22 cellular contexts compared by ENCODE assay signal in the genomic region with DNA sequence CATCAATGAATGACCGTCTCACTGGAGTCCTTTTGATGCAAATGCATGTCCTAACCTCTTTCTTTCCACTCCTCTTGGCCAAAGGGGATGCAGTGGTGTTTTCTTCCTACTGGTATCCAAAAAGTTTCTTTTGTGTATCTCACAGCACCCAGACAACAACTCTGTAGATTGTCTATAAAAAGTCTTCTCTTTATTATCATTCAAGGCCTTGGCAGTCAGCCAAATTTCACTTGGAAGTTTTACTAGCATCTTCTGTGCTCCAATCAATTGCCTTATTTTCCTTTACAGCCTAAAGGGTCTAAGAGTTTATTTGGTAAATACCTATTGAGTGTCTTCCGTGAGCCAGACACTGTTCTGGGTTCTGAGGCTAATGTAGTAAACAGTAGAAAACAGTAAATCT.
"Had no signal": no experiment of that assay in that cellular context is flagged by ENCODE, and none has a peak within 500 bp of the region (broad histone marks: within the 10 kb centered on the region; RNA-seq: fewer than 3 reads in every experiment).

No MANE protein-coding gene starts in this region.

- H3K36me3 ChIP-seq: brain microvascular endothelial cell, gastroesophageal sphincter, pancreas, prostate gland, sigmoid colon, uterus had no signal

- H3K4me3 ChIP-seq: gastroesophageal sphincter, pancreas, prostate gland, sigmoid colon, uterus had no signal

- H3K9me3 ChIP-seq: gastroesophageal sphincter, pancreas, prostate gland, sigmoid colon, uterus had no signal

- H3K27me3 ChIP-seq: brain microvascular endothelial cell, gastroesophageal sphincter, pancreas, sigmoid colon, uterus had no signal

- DNase-seq: activated B cell treated with CpG ODN at 0.5 μM for 24 hours; activated CD4-positive, alpha-beta T cell treated with anti-CD3 and anti-CD28 coated beads, Interleukin-2, amount 50 U/mL, for 1 hour; activated CD8-positive, alpha-beta T cell treated with anti-CD3 and anti-CD28 coated beads for 36 hours; activated gamma-delta T cell treated with Interleukin-2 at 50 U/mL for 16 hours; activated naive CD4-positive, alpha-beta T cell treated with anti-CD3 and anti-CD28 coated beads, Interleukin-2, amount 50 U/mL, for 16 hours; activated T-cell treated with anti-CD3 and anti-CD28 coated beads, Interleukin-2, amount 50 U/mL, for 4 hours; amniotic stem cell; brain microvascular endothelial cell; caudate nucleus; hippocampal formation; immature natural killer cell; midbrain; naive thymus-derived CD4-positive, alpha-beta T cell; nucleus accumbens; pancreas; retina; sigmoid colon; small intestine; stimulated activated CD4-positive, alpha-beta T cell treated with anti-CD3 and anti-CD28 coated beads, Interleukin-4, amount 100 ng/mL, for 24 hours; uterus had no signal

- H3K4me1 ChIP-seq: gastroesophageal sphincter, pancreas, prostate gland, uterus had no signal
